Comparison of ENCODE assay signal across 15 cellular contexts in the genomic region with DNA sequence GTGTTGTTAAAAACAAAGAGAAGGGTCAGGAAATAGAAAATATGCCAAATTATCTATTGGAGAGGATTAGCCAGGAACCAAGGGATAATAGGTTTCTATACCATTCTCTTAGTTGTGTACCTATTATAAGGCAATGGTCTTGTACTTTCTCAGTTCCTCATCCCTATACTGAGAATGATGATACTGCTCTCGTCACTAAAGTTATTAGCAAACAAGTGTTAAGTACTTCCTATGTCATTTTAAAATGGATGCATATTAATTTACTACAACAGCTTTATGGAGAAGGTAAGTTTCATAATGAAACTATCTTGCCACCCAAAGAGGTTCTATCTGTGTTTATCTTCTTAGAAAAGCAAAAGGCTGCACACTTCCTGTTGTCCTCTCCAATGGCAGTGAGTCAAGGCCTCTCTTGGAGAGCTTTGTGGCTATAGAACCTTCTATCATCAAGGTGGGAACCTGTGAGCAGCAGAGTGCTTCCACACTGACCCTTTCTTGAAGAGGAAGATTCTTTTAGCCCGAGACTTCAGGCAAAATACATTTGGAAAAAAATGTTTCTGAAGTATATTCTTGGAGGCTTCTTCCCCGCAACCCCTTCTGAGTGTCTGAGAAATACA.
DNase-seq lines count a peak whose midpoint lies in the region; ATAC-seq, FAIRE-seq and TF ChIP-seq lines count a peak whose summit lies in the region.
"Had no signal": no experiment of that assay in that cellular context is flagged by ENCODE, and none has a peak within 500 bp of the region (broad histone marks: within the 10 kb centered on the region; RNA-seq: fewer than 3 reads in every experiment).

No MANE protein-coding gene starts in this region.

- TF ChIP-seq CTCF in keratinocyte (optimal IDR thresholded peaks at IDR 0.05 in 1 of 3, IDR thresholded peaks at IDR 0.05 in 1 of 3, conservative IDR thresholded peaks at IDR 0.05 in 1 of 3; ENCODE audit: extremely low read depth in 1 of 3, insufficient read depth in 2 of 3, low read length in 3 of 3) = no peak

- no peaks in the 10 kb centered on the region for H4K20me1 ChIP-seq in keratinocyte (ENCODE audit: control insufficient read depth, extremely low read depth, insufficient read depth, low read length)

- H3K27ac ChIP-seq in keratinocyte (ENCODE audit: control insufficient read depth, insufficient read depth, low read length) = no peak overlapping the region
- H3K27ac ChIP-seq: neutrophil had no signal

- H3K9me3 ChIP-seq in keratinocyte (ENCODE audit: control insufficient read depth, low read depth, low read length) = no peaks in the 10 kb centered on the region
- H3K9me3 ChIP-seq: neutrophil had no signal

- H2AFZ ChIP-seq in keratinocyte (ENCODE audit: control insufficient read depth, low read length) = peak overlapping the region; percentile 69

- H3K4me1 Mint-ChIP-seq in effector memory CD8-positive, alpha-beta T cell (ENCODE audit: low read depth in 2 of 2) = no peaks in the 10 kb centered on the region

- H3K27ac Mint-ChIP-seq in effector memory CD8-positive, alpha-beta T cell = no peak overlapping the region
- H3K27ac Mint-ChIP-seq: activated CD4-positive, alpha-beta T cell treated with anti-CD3 and anti-CD28 coated beads, Interleukin-2, amount 10 ng/mL, durations not matched to agents 7 days and 5 days; stimulated activated naive CD8-positive, alpha-beta T cell treated with anti-CD3 and anti-CD28 coated beads, Interleukin-15, Interleukin-2, amounts not matched to agents 100 ng/mL and 50 ng/mL, for 24 hours had no signal

- no peaks in the 10 kb centered on the region for H3K27me3 Mint-ChIP-seq in effector memory CD8-positive, alpha-beta T cell
- H3K27me3 Mint-ChIP-seq: stimulated activated naive CD8-positive, alpha-beta T cell treated with anti-CD3 and anti-CD28 coated beads, Interleukin-15, Interleukin-2, amounts not matched to agents 100 ng/mL and 50 ng/mL, for 24 hours had no signal

- no peaks in the 10 kb centered on the region for H3K9me1 ChIP-seq in keratinocyte (ENCODE audit: control insufficient read depth, extremely low read depth, insufficient read depth, low read length)

- peaks cover 6% of the 10 kb centered on the region for H3K4me1 ChIP-seq in keratinocyte (ENCODE audit: control insufficient read depth, extremely low read depth, insufficient read depth, low read length)

- DNase-seq in keratinocyte (ENCODE audit: low read depth, low spot score) (no peak), NCI-H2196 treated with DMSO at 0.1 percent for 48 hours (lab: John Stamatoyannopoulos, UW; ENCODE audit: unreplicated experiment) (no peak), GDM1 (lab: John Stamatoyannopoulos, UW) (no peak), HCEC 1CT (no peak)
- no peak for DNase-seq in effector memory CD8-positive, alpha-beta T cell
- DNase-seq: activated CD4-positive, alpha-beta T cell treated with anti-CD3 and anti-CD28 coated beads, Interleukin-2, amount 10 ng/mL, durations not matched to agents 7 days and 5 days; amniotic stem cell; NCI-H146; NCI-H524 had no signal

- H3K4me3 Mint-ChIP-seq in effector memory CD8-positive, alpha-beta T cell = no peak overlapping the region
- H3K4me3 Mint-ChIP-seq: activated CD4-positive, alpha-beta T cell treated with anti-CD3 and anti-CD28 coated beads, Interleukin-2, amount 10 ng/mL, durations not matched to agents 7 days and 5 days; stimulated activated naive CD8-positive, alpha-beta T cell treated with anti-CD3 and anti-CD28 coated beads, Interleukin-15, Interleukin-2, amounts not matched to agents 100 ng/mL and 50 ng/mL, for 24 hours had no signal

- H3K36me3 ChIP-seq in keratinocyte (ENCODE audit: control insufficient read depth in 2 of 2, extremely low read depth in 1 of 2, insufficient read depth in 2 of 2, low read length in 2 of 2) = no peaks in the 10 kb centered on the region
- H3K36me3 ChIP-seq: neutrophil had no signal

- H3K4me3 ChIP-seq in keratinocyte (ENCODE audit: control insufficient read depth in 2 of 3, extremely low read depth in 1 of 3, insufficient read depth in 2 of 3, low read depth in 1 of 3, low read length in 3 of 3) = no peak overlapping the region
- H3K4me3 ChIP-seq: lung had no signal

- no peaks in the 10 kb centered on the region for H3K36me3 Mint-ChIP-seq in effector memory CD8-positive, alpha-beta T cell (ENCODE audit: insufficient read depth)

- no peak overlapping the region for H3K4me2 ChIP-seq in keratinocyte (ENCODE audit: control insufficient read depth, extremely low read depth, insufficient read depth, low read depth, low read length)

- no peaks in the 10 kb centered on the region for H3K27me3 ChIP-seq in keratinocyte (ENCODE audit: control insufficient read depth, extremely low read depth, insufficient read depth, low read length)
- H3K27me3 ChIP-seq: neutrophil had no signal

- H3K79me2 ChIP-seq in keratinocyte (ENCODE audit: control insufficient read depth, insufficient read depth, low read length) = no peaks in the 10 kb centered on the region

- peaks cover 0 to 7% of the 10 kb centered on the region in 2 donors for H3K9me3 Mint-ChIP-seq in effector memory CD8-positive, alpha-beta T cell
- H3K9me3 Mint-ChIP-seq: activated CD4-positive, alpha-beta T cell treated with anti-CD3 and anti-CD28 coated beads, Interleukin-2, amount 10 ng/mL, durations not matched to agents 7 days and 5 days; stimulated activated naive CD8-positive, alpha-beta T cell treated with anti-CD3 and anti-CD28 coated beads, Interleukin-15, Interleukin-2, amounts not matched to agents 100 ng/mL and 50 ng/mL, for 24 hours had no signal

- ATAC-seq in GM18511 (IDR thresholded peaks at IDR 0.05; ENCODE audit: unreplicated experiment) = peak; percentile 67
- peak; percentile 64 for ATAC-seq in GM21576 (IDR thresholded peaks at IDR 0.05; ENCODE audit: unreplicated experiment)
- peak; percentile 68 for ATAC-seq in HG03460 (IDR thresholded peaks at IDR 0.05; ENCODE audit: unreplicated experiment)
- no peak for ATAC-seq in effector memory CD8-positive, alpha-beta T cell (replicated peaks)

- no peak overlapping the region for H3K9ac ChIP-seq in keratinocyte (ENCODE audit: control insufficient read depth, extremely low read depth, insufficient read depth, low read length)

- FAIRE-seq in keratinocyte (lab: Jason Lieb, UNC) = no peak

- dilution Hi-C loops in keratinocyte (cut with MboI; ENCODE audit: extremely low pct_ligation_motif_present, low sequenced_read_pairs) = no loop called here
